In the genomic region with DNA sequence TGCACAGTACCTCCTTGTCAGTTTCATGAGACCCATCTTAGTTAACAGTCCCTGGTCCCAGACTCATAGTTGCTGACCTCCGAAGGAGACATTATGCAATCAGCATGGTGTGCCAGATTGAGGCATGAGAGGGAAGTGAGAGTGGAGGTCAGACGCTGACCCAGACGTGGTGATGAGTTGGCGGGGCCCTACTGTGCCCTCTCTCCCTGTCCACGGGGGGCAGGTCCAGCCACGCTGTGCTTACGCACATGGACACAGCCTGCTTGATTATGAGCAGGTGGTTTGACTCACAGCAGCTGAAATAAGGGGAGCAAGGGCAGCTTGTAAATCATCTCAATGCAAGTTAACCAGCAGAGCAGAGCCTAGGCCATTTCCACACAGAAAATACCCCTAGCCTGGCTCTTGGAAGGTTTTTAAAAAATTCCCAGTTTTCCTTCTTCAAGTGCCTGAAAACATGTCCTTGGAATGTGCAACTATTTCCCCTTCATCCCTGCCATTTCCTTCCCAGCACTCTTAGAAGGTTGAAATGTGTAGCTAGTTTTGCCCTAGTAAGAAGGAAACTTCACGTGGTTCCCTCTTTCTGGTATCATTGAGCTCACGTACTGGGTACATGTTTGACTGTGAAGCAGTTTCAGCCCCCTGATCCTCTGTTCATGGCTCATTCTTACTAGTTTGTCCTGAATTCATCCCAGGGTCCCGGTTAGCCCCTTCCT, we compare ENCODE assay signal across 8 cellular contexts.
DNase-seq lines count a peak whose midpoint lies in the region; ATAC-seq and TF ChIP-seq lines count a peak whose summit lies in the region.
"Had no signal": no experiment of that assay in that cellular context is flagged by ENCODE, and none has a peak within 500 bp of the region (broad histone marks: within the 10 kb centered on the region; RNA-seq: fewer than 3 reads in every experiment).

No MANE protein-coding gene starts in this region.

- peak in 41 of 56 donors; percentile 11 to 76 (median 47) for DNase-seq in amygdala (lab: John Stamatoyannopoulos, UW)
- DNase-seq in medulla oblongata (ENCODE audit: extremely low spot score): peak; percentile 91
- DNase-seq in NCI-H1048 (lab: John Stamatoyannopoulos, UW): no peak
- DNase-seq in GM19240 (ENCODE audit: insufficient read length, low spot score): no peak
- DNase-seq in NCI-H774 (lab: John Stamatoyannopoulos, UW): no peak

- ATAC-seq in HG03045 (IDR thresholded peaks at IDR 0.05; ENCODE audit: unreplicated experiment): peak; percentile 55
- ATAC-seq: Panc1 had no signal

- peak; percentile 46 for TF ChIP-seq POLR2A in GM19193 (IDR thresholded peaks at IDR 0.05; ENCODE audit: extremely low read depth, insufficient read depth, insufficient read length)

Comparison
In these comparisons a context has a peak if more than half of its experiments do, and no peak if none do; other contexts are left out.
1. DNase-seq: peak in amygdala (41 of 56) and medulla oblongata (single experiment); none in NCI-H1048 (single experiment), GM19240 (single experiment) and NCI-H774 (single experiment).